26 cellular contexts compared by ENCODE assay signal in genomic region chr3:162125790-162126189, GRCh38.
DNase-seq lines count a peak whose midpoint lies in the region; ATAC-seq and TF ChIP-seq lines count a peak whose summit lies in the region.
"Had no signal": no experiment of that assay in that cellular context is flagged by ENCODE, and none has a peak within 500 bp of the region (broad histone marks: within the 10 kb centered on the region; RNA-seq: fewer than 3 reads in every experiment).

No MANE protein-coding gene starts in this region.

- H3K27me3 ChIP-seq in GM23248 (replicated peaks; ENCODE audit: insufficient read depth) (no peaks in the 10 kb centered on the region), Loucy (ENCODE audit: insufficient read depth, low read length, poor library complexity, severe bottlenecking) (no peaks in the 10 kb centered on the region), left ventricle myocardium inferior (ENCODE audit: low read depth) (no peaks in the 10 kb centered on the region)
- H3K27me3 ChIP-seq: BE2C, BLaER1 had no signal

- H3K9me3 ChIP-seq in GM23248 (ENCODE audit: low read depth): no peaks in the 10 kb centered on the region
- no peaks in the 10 kb centered on the region for H3K9me3 ChIP-seq in Loucy (ENCODE audit: insufficient read depth, low read depth, low read length)
- no peaks in the 10 kb centered on the region for H3K9me3 ChIP-seq in left ventricle myocardium inferior (replicated peaks)
- H3K9me3 ChIP-seq: BE2C, BLaER1 had no signal

- H3F3A ChIP-seq in GM23248 (ENCODE audit: insufficient read depth): no peaks in the 10 kb centered on the region
- no peaks in the 10 kb centered on the region for H3F3A ChIP-seq in Loucy (ENCODE audit: low read depth)

- H3K9me2 ChIP-seq in GM23248 (ENCODE audit: insufficient read depth): no peaks in the 10 kb centered on the region
- H3K9me2 ChIP-seq in Loucy (replicated peaks; ENCODE audit: low read depth, low read length): no peaks in the 10 kb centered on the region

- H2AFZ ChIP-seq in GM23248 (0 out of 2 replicates have a peak overlapping the region, but pooled peaks have one; percentile 2), Loucy (ENCODE audit: low read length) (peak overlapping the region; percentile 42; the same call in 1 of the 2 replicates)

- H3K9ac ChIP-seq in GM23248 (no peak overlapping the region), Loucy (ENCODE audit: low read depth, low read length, poor library complexity, severe bottlenecking) (no peak overlapping the region)
- H3K9ac ChIP-seq: BLaER1 had no signal

- intact Hi-C loops in Right ventricle myocardium superior (cut with DNase I) (no loop called here), cardiac septum (cut with DNase I) (no loop called here), left ventricle myocardium inferior (cut with micrococcal nuclease) (no loop called here)

- DNase-seq in Right ventricle myocardium superior (no peak), cardiac septum (ENCODE audit: low spot score) (no peak), GM23248 (no peak), left ventricle myocardium inferior (no peak), NCI-H2107 (lab: John Stamatoyannopoulos, UW) (no peak), NCI-H1092 treated with DMSO at 0.1 percent for 48 hours (lab: John Stamatoyannopoulos, UW) (no peak), HFFc6 (no peak)
- DNase-seq: 8988T; ACHN; BE2C; C1 segment of cervical spinal cord; CD4-positive, alpha-beta memory T cell; CD4-positive, CD25-positive, alpha-beta regulatory T cell; CD8-positive, alpha-beta memory T cell; COR-L47; DMS 273 treated with DMSO at 0.1 percent for 48 hours; DMS153; DMS53; DMS79; DND-41; EL; GDM1 had no signal

- no peaks in the 10 kb centered on the region for H3K27me3 Mint-ChIP-seq in HFFc6 (ENCODE audit: insufficient read depth)
- H3K27me3 Mint-ChIP-seq: CD4-positive, alpha-beta memory T cell; CD4-positive, CD25-positive, alpha-beta regulatory T cell; CD8-positive, alpha-beta memory T cell had no signal

- H3K79me2 ChIP-seq in GM23248 (ENCODE audit: insufficient read depth) (no peaks in the 10 kb centered on the region), Loucy (ENCODE audit: insufficient read depth, low read length) (no peaks in the 10 kb centered on the region)

- no peaks in the 10 kb centered on the region for H3K4me1 ChIP-seq in GM23248 (ENCODE audit: insufficient read depth)
- H3K4me1 ChIP-seq in Loucy (ENCODE audit: insufficient read depth, low read length, poor library complexity, severe bottlenecking): peaks cover 16% of the 10 kb centered on the region
- H3K4me1 ChIP-seq in left ventricle myocardium inferior: peaks cover 7% of the 10 kb centered on the region
- H3K4me1 ChIP-seq: BE2C, BLaER1 had no signal

- no peaks in the 10 kb centered on the region for H4K20me1 ChIP-seq in GM23248 (ENCODE audit: insufficient read depth)
- no peaks in the 10 kb centered on the region for H4K20me1 ChIP-seq in Loucy (ENCODE audit: insufficient read depth, low read length, poor library complexity, severe bottlenecking)
- H4K20me1 ChIP-seq: BLaER1 had no signal

- 100% methylated on average over 1 of the region's 1 CpG for WGBS in GM23248 (ENCODE audit: low coverage in 1 of 2, low lambda C conversion rate in 2 of 2, missing lambda C conversion rate in 2 of 2), 2 experiments

- H3K4me3 Mint-ChIP-seq in HFFc6: no peak overlapping the region
- H3K4me3 Mint-ChIP-seq: CD14-positive monocyte; CD4-positive, alpha-beta memory T cell; CD4-positive, CD25-positive, alpha-beta regulatory T cell; CD8-positive, alpha-beta memory T cell had no signal

- in situ Hi-C loops in GM23248 (cut with MboI): no loop called here

- no peaks in the 10 kb centered on the region; the same call in 1 of the 2 replicates for H3K36me3 Mint-ChIP-seq in HFFc6 (ENCODE audit: low read depth)
- H3K36me3 Mint-ChIP-seq: CD14-positive monocyte; CD4-positive, alpha-beta memory T cell; CD4-positive, CD25-positive, alpha-beta regulatory T cell; CD8-positive, alpha-beta memory T cell had no signal

- H3K27ac ChIP-seq in GM23248 (no peak overlapping the region), left ventricle myocardium inferior (replicated peaks) (peak overlapping the region; percentile 23)
- H3K27ac ChIP-seq: BLaER1 had no signal

- no peak overlapping the region for H3K27ac Mint-ChIP-seq in HFFc6
- H3K27ac Mint-ChIP-seq: CD14-positive monocyte; CD4-positive, alpha-beta memory T cell; CD4-positive, CD25-positive, alpha-beta regulatory T cell; CD8-positive, alpha-beta memory T cell had no signal

- no peaks in the 10 kb centered on the region for H3K36me3 ChIP-seq in GM23248 (ENCODE audit: low read depth)
- no peaks in the 10 kb centered on the region for H3K36me3 ChIP-seq in Loucy (ENCODE audit: insufficient read depth, low read length)
- H3K36me3 ChIP-seq in left ventricle myocardium inferior: no peaks in the 10 kb centered on the region
- H3K36me3 ChIP-seq: BE2C, BLaER1 had no signal

- no peak overlapping the region for H3K4me2 ChIP-seq in GM23248 (ENCODE audit: unreplicated experiment)
- no peak overlapping the region for H3K4me2 ChIP-seq in Loucy (ENCODE audit: low read depth, low read length, poor library complexity, severe bottlenecking)
- H3K4me2 ChIP-seq: BLaER1 had no signal

- H3K9me3 Mint-ChIP-seq in HFFc6: no peaks in the 10 kb centered on the region

- no peaks in the 10 kb centered on the region for H3K4me1 Mint-ChIP-seq in HFFc6 (ENCODE audit: low read depth)
- H3K4me1 Mint-ChIP-seq: CD14-positive monocyte; CD4-positive, alpha-beta memory T cell; CD4-positive, CD25-positive, alpha-beta regulatory T cell; CD8-positive, alpha-beta memory T cell had no signal

- no peak for TF ChIP-seq CTCF in Loucy (conservative IDR thresholded peaks at IDR 0.05; ENCODE audit: low read length)
- no peak for TF ChIP-seq CTCF in left ventricle myocardium inferior (IDR thresholded peaks at IDR 0.05; ENCODE audit: borderline replicate concordance)
- no peak for TF ChIP-seq CTCF in HFFc6 (IDR thresholded peaks at IDR 0.05)

- ATAC-seq in Right ventricle myocardium superior (ENCODE audit: poor library complexity): peak; percentile 72
- ATAC-seq: GM12878 had no signal

- H3K4me3 ChIP-seq in GM23248 (no peak overlapping the region), Loucy (ENCODE audit: low read length, poor library complexity, severe bottlenecking) (no peak overlapping the region), left ventricle myocardium inferior (no peak overlapping the region)
- H3K4me3 ChIP-seq: BLaER1, GM12878 had no signal
